In the genomic region with DNA sequence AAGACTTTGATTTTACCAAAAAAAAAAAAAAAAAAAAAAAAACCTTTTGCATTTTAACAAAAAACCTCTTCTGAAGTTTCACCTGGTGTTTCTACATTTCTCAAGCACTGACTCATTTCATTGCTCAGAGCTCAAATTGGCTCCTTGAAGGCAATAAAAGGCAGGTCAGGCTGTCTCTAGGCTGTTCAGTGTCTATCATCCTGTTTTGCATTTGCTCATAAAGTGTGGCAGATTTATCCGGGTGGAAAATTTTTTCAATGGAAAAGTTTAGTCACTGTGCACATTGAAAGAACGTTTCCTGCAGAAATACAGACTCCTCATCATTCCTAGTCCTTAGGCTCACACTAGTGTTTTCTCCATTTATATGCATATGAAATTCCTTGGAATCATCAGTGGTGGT, we compare ENCODE assay signal across 1 cellular context.
TF ChIP-seq lines count a peak whose summit lies in the region.

No MANE protein-coding gene starts in this region.

TF ChIP-seq in H1, 55 proteins besides CTCF, POLR2A, EP300 and RAD21 (continued from another document):
- TF ChIP-seq TAF7 (optimal IDR thresholded peaks at IDR 0.05; ENCODE audit: borderline replicate concordance, low read depth, low read length) (no peak), BCL11A (IDR thresholded peaks at IDR 0.05; ENCODE audit: low read depth in 2 of 2, low read length in 2 of 2) (no peak), GABPA (IDR thresholded peaks at IDR 0.05; ENCODE audit: borderline replicate concordance, insufficient read depth, low read length) (no peak), EGR1 (IDR thresholded peaks at IDR 0.05; ENCODE audit: borderline replicate concordance, low read depth, low read length) (no peak), POU5F1 (IDR thresholded peaks at IDR 0.05; ENCODE audit: low read depth, low read length) (no peak), CHD1 (IDR thresholded peaks at IDR 0.05; ENCODE audit: low read depth, low read length) (no peak), NRF1 (IDR thresholded peaks at IDR 0.05; ENCODE audit: low read depth, low read length) (no peak), TEAD4 (IDR thresholded peaks at IDR 0.05; ENCODE audit: low read depth, low read length) (no peak), RFX5 (IDR thresholded peaks at IDR 0.05; ENCODE audit: borderline replicate concordance, low read depth, low read length) (no peak)
